Comparison of ENCODE assay signal across 19 cellular contexts in the genomic region with DNA sequence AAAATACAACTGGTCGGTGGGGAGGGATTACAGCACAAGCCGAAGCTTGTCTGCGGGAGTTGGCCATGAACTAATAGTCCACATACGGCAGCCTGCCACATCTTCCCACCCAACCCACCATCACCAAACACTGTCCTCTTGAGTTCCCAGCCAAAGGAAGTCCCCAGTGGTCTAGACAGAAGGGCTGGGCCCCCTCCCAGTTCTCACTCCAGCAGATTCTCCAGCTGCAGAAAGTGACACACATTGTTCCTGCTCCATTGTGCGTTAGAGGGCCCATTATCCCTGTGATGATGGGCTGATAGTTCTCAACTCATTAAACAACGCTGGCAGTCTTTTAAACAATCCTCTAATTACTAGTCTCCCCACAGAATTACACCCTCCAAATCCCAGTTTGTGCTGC.
"Had no signal": no experiment of that assay in that cellular context is flagged by ENCODE, and none has a peak within 500 bp of the region (broad histone marks: within the 10 kb centered on the region; RNA-seq: fewer than 3 reads in every experiment).

No MANE protein-coding gene starts in this region.

- H3K27ac ChIP-seq: breast epithelium, gastroesophageal sphincter, testis, upper lobe of right lung had no signal

- H3K9me3 ChIP-seq: breast epithelium, gastroesophageal sphincter, testis, upper lobe of right lung had no signal

- H3K27me3 ChIP-seq: breast epithelium, gastroesophageal sphincter, testis, upper lobe of right lung had no signal

- H3K36me3 ChIP-seq: breast epithelium, gastroesophageal sphincter, upper lobe of right lung had no signal

- H3K9me3 Mint-ChIP-seq: activated naive CD4-positive, alpha-beta T cell treated with anti-CD3 and anti-CD28 coated beads for 36 hours; activated naive CD8-positive, alpha-beta T cell treated with anti-CD3 and anti-CD28 coated beads, Interleukin-2, amount 50 U/mL, for 24 hours; activated T-helper 17 cell treated with anti-CD3 and anti-CD28 coated beads, Interleukin-2, amount 50 U/mL, for 72 hours; dendritic cell treated with granulocyte-macrophage colony-stimulating factor and Interleukin-4, amounts not matched to agents 40 ng/mL and 50 ng/mL, for 4 days; mesothelial cell of epicardium; stimulated activated naive CD8-positive, alpha-beta T cell treated with anti-CD3 and anti-CD28 coated beads, Interleukin-15, amount 100 ng/mL, for 72 hours had no signal

- H3K4me1 ChIP-seq: breast epithelium, gastroesophageal sphincter, testis, upper lobe of right lung had no signal

- ATAC-seq: activated CD4-positive, CD25-positive, alpha-beta regulatory T cell treated with anti-CD3 and anti-CD28 coated beads, Interleukin-2, amount 50 U/mL, for 24 hours; activated naive CD8-positive, alpha-beta T cell treated with anti-CD3 and anti-CD28 coated beads, Interleukin-2, amount 50 U/mL, for 24 hours; activated T-helper 17 cell treated with anti-CD3 and anti-CD28 coated beads, Interleukin-2, amount 50 U/mL, for 72 hours; gastroesophageal sphincter; stimulated activated naive CD8-positive, alpha-beta T cell treated with anti-CD3 and anti-CD28 coated beads, Interleukin-15, amount 100 ng/mL, for 72 hours; upper lobe of right lung had no signal

- H3K4me1 Mint-ChIP-seq: activated naive CD8-positive, alpha-beta T cell treated with anti-CD3 and anti-CD28 coated beads, Interleukin-2, amount 50 U/mL, for 24 hours; activated T-helper 17 cell treated with anti-CD3 and anti-CD28 coated beads, Interleukin-2, amount 50 U/mL, for 72 hours; stimulated activated naive CD8-positive, alpha-beta T cell treated with anti-CD3 and anti-CD28 coated beads, Interleukin-15, amount 100 ng/mL, for 72 hours had no signal

- DNase-seq: activated CD4-positive, alpha-beta T cell treated with anti-CD3 and anti-CD28 coated beads, Interleukin-2, amount 50 U/mL, for 1 hour; activated naive CD4-positive, alpha-beta T cell treated with anti-CD3 and anti-CD28 coated beads for 36 hours; activated naive CD8-positive, alpha-beta T cell treated with anti-CD3 and anti-CD28 coated beads, Interleukin-2, amount 50 U/mL, for 24 hours; activated T-cell treated with anti-CD3 and anti-CD28 coated beads for 4 hours; aorta; cerebellar nuclear complex; effector memory CD4-positive, alpha-beta T cell; stimulated activated CD4-positive, alpha-beta T cell treated with anti-CD3 and anti-CD28 coated beads, Interleukin-1b, Interleukin-23, amount 100 ng/mL, for 48 hours; stimulated activated naive CD8-positive, alpha-beta T cell treated with anti-CD3 and anti-CD28 coated beads, Interleukin-15, amount 100 ng/mL, for 72 hours; T-helper 1 cell; T1000; testis; upper lobe of right lung had no signal

- H3K27ac Mint-ChIP-seq: activated naive CD4-positive, alpha-beta T cell treated with anti-CD3 and anti-CD28 coated beads for 36 hours; activated naive CD8-positive, alpha-beta T cell treated with anti-CD3 and anti-CD28 coated beads, Interleukin-2, amount 50 U/mL, for 24 hours; activated T-helper 17 cell treated with anti-CD3 and anti-CD28 coated beads, Interleukin-2, amount 50 U/mL, for 72 hours; dendritic cell treated with granulocyte-macrophage colony-stimulating factor and Interleukin-4, amounts not matched to agents 40 ng/mL and 50 ng/mL, for 4 days; mesothelial cell of epicardium; stimulated activated naive CD8-positive, alpha-beta T cell treated with anti-CD3 and anti-CD28 coated beads, Interleukin-15, amount 100 ng/mL, for 72 hours had no signal

- H3K4me3 Mint-ChIP-seq: activated naive CD4-positive, alpha-beta T cell treated with anti-CD3 and anti-CD28 coated beads for 36 hours; activated naive CD8-positive, alpha-beta T cell treated with anti-CD3 and anti-CD28 coated beads, Interleukin-2, amount 50 U/mL, for 24 hours; activated T-helper 17 cell treated with anti-CD3 and anti-CD28 coated beads, Interleukin-2, amount 50 U/mL, for 72 hours; dendritic cell treated with granulocyte-macrophage colony-stimulating factor and Interleukin-4, amounts not matched to agents 40 ng/mL and 50 ng/mL, for 4 days; mesothelial cell of epicardium; stimulated activated naive CD8-positive, alpha-beta T cell treated with anti-CD3 and anti-CD28 coated beads, Interleukin-15, amount 100 ng/mL, for 72 hours had no signal

- H3K27me3 Mint-ChIP-seq: activated naive CD8-positive, alpha-beta T cell treated with anti-CD3 and anti-CD28 coated beads, Interleukin-2, amount 50 U/mL, for 24 hours; activated T-helper 17 cell treated with anti-CD3 and anti-CD28 coated beads, Interleukin-2, amount 50 U/mL, for 72 hours; dendritic cell treated with granulocyte-macrophage colony-stimulating factor and Interleukin-4, amounts not matched to agents 40 ng/mL and 50 ng/mL, for 4 days; stimulated activated naive CD8-positive, alpha-beta T cell treated with anti-CD3 and anti-CD28 coated beads, Interleukin-15, amount 100 ng/mL, for 72 hours had no signal

- H3K36me3 Mint-ChIP-seq: mesothelial cell of epicardium had no signal

- H3K4me3 ChIP-seq: breast epithelium, gastroesophageal sphincter, testis, upper lobe of right lung had no signal
